1 cellular context compared by ENCODE assay signal in genomic region chr2:144938308-144938709, GRCh38.
TF ChIP-seq lines count a peak whose summit lies in the region.

No MANE protein-coding gene starts in this region.

TF ChIP-seq in SK-N-SH, 30 proteins besides CTCF, POLR2A, EP300 and RAD21 (continued from another document):
- TF ChIP-seq REST (IDR thresholded peaks at IDR 0.05; ENCODE audit: low read depth, low read length) (no peak), SMC3 (IDR thresholded peaks at IDR 0.05; ENCODE audit: low read depth, low read length) (no peak), TCF12 (IDR thresholded peaks at IDR 0.05) (peak; percentile 97), RCOR1 (IDR thresholded peaks at IDR 0.05; ENCODE audit: low read length) (no peak), FOSL2 (IDR thresholded peaks at IDR 0.05; ENCODE audit: borderline replicate concordance, low read depth) (peak; percentile 38; the same call in 1 of the 2 replicates), FOXJ3 (CRISPR knock-in tag; IDR thresholded peaks at IDR 0.05) (no peak), IRF3 (IDR thresholded peaks at IDR 0.05; ENCODE audit: low read depth, low read length) (no peak)
